14 cellular contexts compared by ENCODE assay signal in genomic region chr22:22604326-22605073, GRCh38. TPM values are rescaled to one million over a fixed set of nuclear protein-coding genes. Genes with fewer than 3 reads are reported as not detected.
"Had no signal": no experiment of that assay in that cellular context is flagged by ENCODE, and none has a peak within 500 bp of the region (broad histone marks: within the 10 kb centered on the region; RNA-seq: fewer than 3 reads in every experiment).

No MANE protein-coding gene starts in this region.

- H3K27ac Mint-ChIP-seq: activated naive CD4-positive, alpha-beta T cell treated with anti-CD3 and anti-CD28 coated beads, Interleukin-2, amount 10 ng/mL, durations not matched to agents 7 days and 5 days; activated T-helper 2 cell treated with anti-CD3 and anti-CD28 coated beads, Interferon-gamma antibody, Interleukin-2, Interleukin-4, amounts not matched to agents 10 μg/mL and 5 μg/mL and 100 μg/mL, durations not matched to agents 14 hours and 24 hours and 36 hours; progenitor cell of endocrine pancreas had no signal

- H3K36me3 Mint-ChIP-seq: activated naive CD4-positive, alpha-beta T cell treated with anti-CD3 and anti-CD28 coated beads, Interleukin-2, amount 10 ng/mL, durations not matched to agents 7 days and 5 days had no signal

- H3K4me1 Mint-ChIP-seq: activated naive CD4-positive, alpha-beta T cell treated with anti-CD3 and anti-CD28 coated beads, Interleukin-2, amount 10 ng/mL, durations not matched to agents 7 days and 5 days had no signal

- DNase-seq: activated naive CD4-positive, alpha-beta T cell treated with anti-CD3 and anti-CD28 coated beads, Interleukin-2, amount 10 ng/mL, durations not matched to agents 7 days and 5 days; caudate nucleus; effector CD4-positive, alpha-beta T cell; hippocampal formation; lower lobe of right lung; midbrain; right cardiac atrium; small intestine; upper lobe of left lung had no signal

- H3K27ac ChIP-seq: adrenal gland, coronary artery, lower lobe of right lung, upper lobe of left lung had no signal

- H3K9me3 Mint-ChIP-seq: activated naive CD4-positive, alpha-beta T cell treated with anti-CD3 and anti-CD28 coated beads, Interleukin-2, amount 10 ng/mL, durations not matched to agents 7 days and 5 days; activated T-helper 2 cell treated with anti-CD3 and anti-CD28 coated beads, Interferon-gamma antibody, Interleukin-2, Interleukin-4, amounts not matched to agents 10 μg/mL and 5 μg/mL and 100 μg/mL, durations not matched to agents 14 hours and 24 hours and 36 hours had no signal

- H3K4me3 Mint-ChIP-seq: activated naive CD4-positive, alpha-beta T cell treated with anti-CD3 and anti-CD28 coated beads, Interleukin-2, amount 10 ng/mL, durations not matched to agents 7 days and 5 days had no signal

- ATAC-seq: lower lobe of right lung, right cardiac atrium had no signal

RNA-seq across cellular contexts. Expression of gene GGTLC2, which starts 39.9 kb away (rescaled TPM):
- total RNA-seq: activated T-helper 2 cell treated with anti-CD3 and anti-CD28 coated beads, Interferon-gamma antibody, Interleukin-2, Interleukin-4, amounts not matched to agents 10 μg/mL and 5 μg/mL and 100 μg/mL, durations not matched to agents 14 hours and 24 hours and 36 hours; adrenal gland; progenitor cell of endocrine pancreas; right cardiac atrium; T-helper 1 cell treated with Interleukin-12 subunit alpha and Interleukin-12 subunit beta and Interleukin-4 antibody, amounts not matched to agents 30 ng/mL and 1 ng/mL, for 36 hours had no signal

RNA-seq across cellular contexts. Expression of gene PRAME, which starts 45.4 kb away (rescaled TPM):
- total RNA-seq: activated T-helper 2 cell treated with anti-CD3 and anti-CD28 coated beads, Interferon-gamma antibody, Interleukin-2, Interleukin-4, amounts not matched to agents 10 μg/mL and 5 μg/mL and 100 μg/mL, durations not matched to agents 14 hours and 24 hours and 36 hours; lower lobe of right lung; progenitor cell of endocrine pancreas; right cardiac atrium; T-helper 1 cell treated with Interleukin-12 subunit alpha and Interleukin-12 subunit beta and Interleukin-4 antibody, amounts not matched to agents 30 ng/mL and 1 ng/mL, for 36 hours had no signal
